In the genomic region with DNA sequence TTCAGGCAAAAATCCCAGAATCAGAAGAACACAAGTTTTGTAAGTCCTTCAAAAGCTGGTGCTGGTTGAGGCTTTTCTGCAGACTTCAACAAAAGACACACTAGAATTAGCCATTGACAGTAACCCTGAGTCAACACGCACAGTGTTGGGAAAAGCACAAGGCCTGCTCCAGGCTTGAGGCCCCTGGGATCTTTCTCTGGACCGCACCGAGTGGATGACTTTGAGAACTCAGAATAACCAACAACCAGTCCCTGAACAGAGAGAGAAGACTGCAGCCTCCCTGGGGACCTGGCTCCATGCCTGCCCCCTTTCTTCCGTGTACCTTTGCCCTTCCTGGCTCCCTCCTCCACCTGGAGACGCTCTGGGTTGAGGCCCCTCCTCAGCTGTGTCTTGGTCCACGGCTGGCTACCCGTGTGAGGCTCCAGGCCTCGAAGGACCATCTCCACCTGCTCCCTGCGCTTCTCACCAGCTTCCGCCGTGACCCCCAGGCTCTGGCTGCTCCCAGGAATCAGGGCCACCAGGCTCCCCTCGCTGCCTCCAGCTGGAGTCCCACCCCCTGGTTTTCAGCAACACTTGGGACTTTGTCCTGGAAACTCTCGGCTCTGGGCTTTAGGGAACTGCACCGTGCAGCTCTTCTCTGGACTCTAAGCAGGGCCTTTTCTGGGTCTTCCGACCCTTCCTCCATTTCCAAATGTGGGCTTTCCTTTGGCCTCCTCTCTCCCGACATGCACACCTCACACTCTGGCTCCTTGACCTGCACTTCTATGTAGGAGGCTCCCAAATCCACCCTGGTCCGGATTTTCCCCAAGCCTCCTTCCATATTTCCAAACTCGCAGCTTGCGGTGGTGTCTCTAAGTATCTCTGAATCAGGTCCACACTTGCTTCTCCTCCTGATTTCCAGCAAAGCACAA, we compare ENCODE assay signal across 15 cellular contexts. TPM values are rescaled to one million over a fixed set of nuclear protein-coding genes. Genes with fewer than 3 reads are reported as not detected.
A peak's percentile ranks its signal among the peaks of the same experiment; 100 is the strongest.
DNase-seq lines count a peak whose midpoint lies in the region; ATAC-seq and TF ChIP-seq lines count a peak whose summit lies in the region.
"Had no signal": no experiment of that assay in that cellular context is flagged by ENCODE, and none has a peak within 500 bp of the region (broad histone marks: within the 10 kb centered on the region; RNA-seq: fewer than 3 reads in every experiment).

No MANE protein-coding gene starts in this region.

- no peaks in the 10 kb centered on the region for H3K9me3 Mint-ChIP-seq in activated T-helper 17 cell treated with anti-CD3 and anti-CD28 coated beads, Interleukin-2, amount 50 U/mL, for 72 hours
- H3K9me3 Mint-ChIP-seq: activated CD4-positive, alpha-beta T cell treated with anti-CD3 and anti-CD28 coated beads, Interleukin-2, amount 10 ng/mL, durations not matched to agents 24 days and 14 days; memory B cell had no signal

- H3K27ac Mint-ChIP-seq in activated T-helper 17 cell treated with anti-CD3 and anti-CD28 coated beads, Interleukin-2, amount 50 U/mL, for 72 hours = no peak overlapping the region
- H3K27ac Mint-ChIP-seq: activated CD4-positive, alpha-beta T cell treated with anti-CD3 and anti-CD28 coated beads, Interleukin-2, amount 10 ng/mL, durations not matched to agents 24 days and 14 days; memory B cell had no signal

- H2AFZ ChIP-seq in neuronal stem cell (ENCODE audit: low read length) = no peak overlapping the region

- H2BK12ac ChIP-seq in neuronal stem cell (ENCODE audit: low read length) = no peak overlapping the region

- peak in 1 of 4 donors; percentile 61 for DNase-seq in body of pancreas
- DNase-seq in right atrium auricular region (ENCODE audit: low spot score) = no peak
- no peak for DNase-seq in neuronal stem cell (ENCODE audit: low spot score)
- DNase-seq in thoracic aorta (ENCODE audit: low spot score) = no peak
- no peak for DNase-seq in breast epithelium (ENCODE audit: low spot score in 2 of 2)
- no peak for DNase-seq in activated CD8-positive, alpha-beta memory T cell treated with anti-CD3 and anti-CD28 coated beads for 24 hours
- no peak for DNase-seq in GM19240 (ENCODE audit: insufficient read length, low spot score)
- DNase-seq: activated CD4-positive, alpha-beta T cell treated with anti-CD3 and anti-CD28 coated beads, Interleukin-2, amount 10 ng/mL, durations not matched to agents 24 days and 14 days; activated naive CD4-positive, alpha-beta T cell treated with Interleukin-2 at 50 U/mL for 16 hours; dermis blood vessel endothelial cell; stimulated activated CD4-positive, alpha-beta T cell treated with anti-CD3 and anti-CD28 coated beads, Interleukin-15, amount 100 ng/mL, for 24 hours; SW 1271 had no signal

- no peak overlapping the region for H4K91ac ChIP-seq in neuronal stem cell (ENCODE audit: low read depth, low read length, poor library complexity)

- no peak overlapping the region for H3K4me3 Mint-ChIP-seq in activated T-helper 17 cell treated with anti-CD3 and anti-CD28 coated beads, Interleukin-2, amount 50 U/mL, for 72 hours
- H3K4me3 Mint-ChIP-seq: activated CD4-positive, alpha-beta T cell treated with anti-CD3 and anti-CD28 coated beads, Interleukin-2, amount 10 ng/mL, durations not matched to agents 24 days and 14 days; memory B cell had no signal

- H2BK5ac ChIP-seq in neuronal stem cell (ENCODE audit: low read length) = no peak overlapping the region

- H3K4me3 ChIP-seq in body of pancreas (no peak overlapping the region), right atrium auricular region (no peak overlapping the region), neuronal stem cell (ENCODE audit: low read length in 2 of 2) (no peak overlapping the region), thoracic aorta (no peak overlapping the region), breast epithelium (no peak overlapping the region)

- peak overlapping the region; percentile 12 for H3K14ac ChIP-seq in neuronal stem cell (ENCODE audit: low read length)

- H2AK5ac ChIP-seq in neuronal stem cell (ENCODE audit: low read depth, low read length) = peak overlapping the region; percentile 1

- H2BK120ac ChIP-seq in neuronal stem cell (ENCODE audit: low read depth, low read length) = no peak overlapping the region

- H3K27ac ChIP-seq in body of pancreas (peak overlapping the region in 3 of 4 donors; percentile 75 to 83 (median 81)), right atrium auricular region (peak overlapping the region; percentile 80 to 81), neuronal stem cell (replicated peaks; ENCODE audit: low read length) (no peak overlapping the region), thoracic aorta (peak overlapping the region; percentile 31 to 59), breast epithelium (no peak overlapping the region)

- H3K27me3 Mint-ChIP-seq in activated T-helper 17 cell treated with anti-CD3 and anti-CD28 coated beads, Interleukin-2, amount 50 U/mL, for 72 hours = peaks cover 21% of the 10 kb centered on the region
- H3K27me3 Mint-ChIP-seq: activated CD4-positive, alpha-beta T cell treated with anti-CD3 and anti-CD28 coated beads, Interleukin-2, amount 10 ng/mL, durations not matched to agents 24 days and 14 days had no signal

- intact Hi-C loops in body of pancreas (cut with DNase I) (no loop called here), breast epithelium (cut with DNase I; ENCODE audit: low total_unique reads) (loop anchor here (5.0 kb wide), 1 partner anchor 259 kb away; no protein-coding TSS in a partner anchor)

- TF ChIP-seq CTCF in body of pancreas (IDR thresholded peaks at IDR 0.05) (no peak), right atrium auricular region (IDR thresholded peaks at IDR 0.05) (no peak), thoracic aorta (IDR thresholded peaks at IDR 0.05) (no peak), breast epithelium (IDR thresholded peaks at IDR 0.05) (no peak)

- peaks cover 6% of the 10 kb centered on the region for H3K79me1 ChIP-seq in neuronal stem cell (ENCODE audit: low read depth, low read length)

- H3K9me3 ChIP-seq in body of pancreas = no peaks in the 10 kb centered on the region
- no peaks in the 10 kb centered on the region for H3K9me3 ChIP-seq in right atrium auricular region
- no peaks in the 10 kb centered on the region for H3K9me3 ChIP-seq in neuronal stem cell (replicated peaks in 1 of 2; ENCODE audit: control insufficient read depth in 2 of 2, insufficient read depth in 1 of 2, low read depth in 1 of 2, low read length in 2 of 2)
- H3K9me3 ChIP-seq in thoracic aorta = no peaks in the 10 kb centered on the region
- H3K9me3 ChIP-seq in breast epithelium = no peaks in the 10 kb centered on the region
- H3K9me3 ChIP-seq: Caco-2 had no signal

- no peak for ATAC-seq in body of pancreas
- no peak for ATAC-seq in thoracic aorta (ENCODE audit: insufficient number of reproducible peaks, low FRiP score, low read depth)
- ATAC-seq in activated T-helper 17 cell treated with anti-CD3 and anti-CD28 coated beads, Interleukin-2, amount 50 U/mL, for 72 hours (replicated peaks) = no peak

- H3K9ac ChIP-seq in neuronal stem cell (ENCODE audit: low read depth, low read length, poor library complexity) = no peak overlapping the region

- H3K4ac ChIP-seq in neuronal stem cell (ENCODE audit: low read length) = no peak overlapping the region

- H3K18ac ChIP-seq in neuronal stem cell (ENCODE audit: low read length) = peak overlapping the region; percentile 48

- no peak overlapping the region for H2BK15ac ChIP-seq in neuronal stem cell (ENCODE audit: low read length)

- H4K8ac ChIP-seq in neuronal stem cell (ENCODE audit: low read depth, low read length) = peak overlapping the region; percentile 52

- TF ChIP-seq POLR2A in body of pancreas (IDR thresholded peaks at IDR 0.05) (no peak), breast epithelium (IDR thresholded peaks at IDR 0.05) (no peak)

- H3K36me3 ChIP-seq in body of pancreas (replicated peaks in 1 of 2; ENCODE audit: insufficient read depth in 1 of 2, low read depth in 2 of 2) = no peaks in the 10 kb centered on the region
- no peaks in the 10 kb centered on the region for H3K36me3 ChIP-seq in right atrium auricular region
- H3K36me3 ChIP-seq in neuronal stem cell (replicated peaks in 1 of 2; ENCODE audit: control insufficient read depth in 2 of 2, insufficient read depth in 2 of 2, low read length in 2 of 2) = no peaks in the 10 kb centered on the region
- H3K36me3 ChIP-seq in thoracic aorta = no peaks in the 10 kb centered on the region
- no peaks in the 10 kb centered on the region for H3K36me3 ChIP-seq in breast epithelium

- no peak overlapping the region for H3K4me2 ChIP-seq in neuronal stem cell (ENCODE audit: insufficient read depth, low read length, poor library complexity, severe bottlenecking)

- no peaks in the 10 kb centered on the region for H3K36me3 Mint-ChIP-seq in activated T-helper 17 cell treated with anti-CD3 and anti-CD28 coated beads, Interleukin-2, amount 50 U/mL, for 72 hours (ENCODE audit: low read depth)
- H3K36me3 Mint-ChIP-seq: memory B cell had no signal

- H3K23ac ChIP-seq in neuronal stem cell (ENCODE audit: low read depth, low read length, poor library complexity) = no peak overlapping the region

- H3K27me3 ChIP-seq in body of pancreas = no peaks in the 10 kb centered on the region
- no peaks in the 10 kb centered on the region for H3K27me3 ChIP-seq in right atrium auricular region
- H3K27me3 ChIP-seq in neuronal stem cell (ENCODE audit: control insufficient read depth in 3 of 3, insufficient read depth in 3 of 3, low read depth in 1 of 3, low read length in 3 of 3) = no peaks in the 10 kb centered on the region
- no peaks in the 10 kb centered on the region for H3K27me3 ChIP-seq in thoracic aorta (replicated peaks; ENCODE audit: insufficient read depth)
- H3K27me3 ChIP-seq in breast epithelium = no peaks in the 10 kb centered on the region

- H3K4me1 Mint-ChIP-seq in activated T-helper 17 cell treated with anti-CD3 and anti-CD28 coated beads, Interleukin-2, amount 50 U/mL, for 72 hours = peaks cover 3% of the 10 kb centered on the region
- H3K4me1 Mint-ChIP-seq: activated CD4-positive, alpha-beta T cell treated with anti-CD3 and anti-CD28 coated beads, Interleukin-2, amount 10 ng/mL, durations not matched to agents 24 days and 14 days had no signal

- 67 to 78% methylated on average over 17 to 19 of the region's 19 CpGs for WGBS in body of pancreas, 2 donors
- WGBS in neuronal stem cell (ENCODE audit: extremely low coverage in 2 of 2, insufficient read length in 2 of 2, insufficient replicate concordance in 1 of 2), 2 donors = no CpG with 5 or more reads among the region's 19 CpGs

- H3K4me1 ChIP-seq in body of pancreas (peaks cover 51% of the 10 kb centered on the region), right atrium auricular region (peaks cover 0 to 55% of the 10 kb centered on the region in 2 donors), neuronal stem cell (ENCODE audit: control insufficient read depth in 2 of 2, insufficient read depth in 1 of 2, low read depth in 1 of 2, low read length in 2 of 2) (peaks cover 30 to 42% of the 10 kb centered on the region in 2 donors), thoracic aorta (ENCODE audit: control insufficient read depth in 1 of 2, low read depth in 2 of 2) (peaks cover 34 to 51% of the 10 kb centered on the region in 2 donors), breast epithelium (no peaks in the 10 kb centered on the region)

RNA-seq across cellular contexts. Expression of a gene that starts 28.2 kb away (rescaled TPM):
- total RNA-seq in body of pancreas (10 to 100 TPM in 1 of 2 donors, 1 to 10 TPM in 1; 9.6 to 11.9 TPM), right atrium auricular region (10 to 100 TPM; 21.1 to 23.8 TPM), thoracic aorta (10 to 100 TPM; 36.8 to 44.0 TPM), breast epithelium (10 to 100 TPM; 17.1 to 48.2 (median 20.3) TPM)
- 8.1 TPM for polyA plus RNA-seq in neuronal stem cell (2013, experiment 1 of 2)
- polyA plus RNA-seq in neuronal stem cell (2013, experiment 2 of 2) = 8.4 TPM
- 1 to 10 TPM; 1.1 to 1.9 TPM for total RNA-seq in activated T-helper 17 cell treated with anti-CD3 and anti-CD28 coated beads, Interleukin-2, amount 50 U/mL, for 72 hours

Comparison
In these comparisons a context has a peak if more than half of its experiments do, and no peak if none do; other contexts are left out.
1. H3K27ac ChIP-seq: peak in body of pancreas (3 of 4), right atrium auricular region (2 of 2) and thoracic aorta (2 of 2); none in neuronal stem cell (single experiment) and breast epithelium (0 of 2).